In the genomic region with DNA sequence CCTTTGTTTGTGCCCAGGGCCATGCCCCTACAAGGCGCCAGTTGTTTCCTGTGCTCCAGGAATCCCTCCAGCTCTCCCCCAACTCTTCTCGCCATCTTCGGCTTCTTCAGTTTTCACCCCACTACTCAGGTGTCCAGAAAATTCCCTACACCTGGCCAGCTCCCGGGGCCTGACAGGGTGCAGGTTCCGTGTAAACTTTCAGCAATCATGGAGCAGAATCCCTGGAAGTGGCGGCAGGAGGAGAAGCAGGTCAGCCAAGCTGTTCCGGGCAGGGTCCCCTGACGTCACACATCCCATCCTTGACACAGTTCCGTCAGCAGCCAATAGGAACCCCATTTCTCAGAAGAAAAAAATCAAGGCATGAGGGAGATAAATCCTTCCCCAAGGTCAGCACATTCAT, we compare ENCODE assay signal across 2 cellular contexts.
TF ChIP-seq lines count a peak whose summit lies in the region.

No MANE protein-coding gene starts in this region.

TF ChIP-seq in WTC11, 78 proteins besides CTCF, POLR2A, EP300 and RAD21 (continued from another document):
- TF ChIP-seq, protein P1, sequence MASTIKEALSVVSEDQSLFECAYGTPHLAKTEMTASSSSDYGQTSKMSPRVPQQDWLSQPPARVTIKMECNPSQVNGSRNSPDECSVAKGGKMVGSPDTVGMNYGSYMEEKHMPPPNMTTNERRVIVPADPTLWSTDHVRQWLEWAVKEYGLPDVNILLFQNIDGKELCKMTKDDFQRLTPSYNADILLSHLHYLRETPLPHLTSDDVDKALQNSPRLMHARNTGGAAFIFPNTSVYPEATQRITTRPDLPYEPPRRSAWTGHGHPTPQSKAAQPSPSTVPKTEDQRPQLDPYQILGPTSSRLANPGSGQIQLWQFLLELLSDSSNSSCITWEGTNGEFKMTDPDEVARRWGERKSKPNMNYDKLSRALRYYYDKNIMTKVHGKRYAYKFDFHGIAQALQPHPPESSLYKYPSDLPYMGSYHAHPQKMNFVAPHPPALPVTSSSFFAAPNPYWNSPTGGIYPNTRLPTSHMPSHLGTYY (CRISPR knock-in tag; IDR thresholded peaks at IDR 0.05) = no peak
- TF ChIP-seq NR1H2 (CRISPR knock-in tag; IDR thresholded peaks at IDR 0.05) (no peak), SMAD4 (CRISPR knock-in tag; IDR thresholded peaks at IDR 0.05) (no peak), SP1 (CRISPR knock-in tag; conservative IDR thresholded peaks at IDR 0.05) (no peak), ZNF232 (CRISPR knock-in tag; IDR thresholded peaks at IDR 0.05) (no peak), ATF1 (CRISPR knock-in tag; IDR thresholded peaks at IDR 0.05) (no peak), ZBTB21 (CRISPR knock-in tag; IDR thresholded peaks at IDR 0.05; ENCODE audit: borderline replicate concordance) (no peak), NR3C1 (CRISPR knock-in tag; conservative IDR thresholded peaks at IDR 0.05; ENCODE audit: low read depth) (no peak), ZNF416 (CRISPR knock-in tag; IDR thresholded peaks at IDR 0.05) (no peak), ETV6 (CRISPR knock-in tag; IDR thresholded peaks at IDR 0.05) (no peak)
- TF ChIP-seq, protein P2, sequence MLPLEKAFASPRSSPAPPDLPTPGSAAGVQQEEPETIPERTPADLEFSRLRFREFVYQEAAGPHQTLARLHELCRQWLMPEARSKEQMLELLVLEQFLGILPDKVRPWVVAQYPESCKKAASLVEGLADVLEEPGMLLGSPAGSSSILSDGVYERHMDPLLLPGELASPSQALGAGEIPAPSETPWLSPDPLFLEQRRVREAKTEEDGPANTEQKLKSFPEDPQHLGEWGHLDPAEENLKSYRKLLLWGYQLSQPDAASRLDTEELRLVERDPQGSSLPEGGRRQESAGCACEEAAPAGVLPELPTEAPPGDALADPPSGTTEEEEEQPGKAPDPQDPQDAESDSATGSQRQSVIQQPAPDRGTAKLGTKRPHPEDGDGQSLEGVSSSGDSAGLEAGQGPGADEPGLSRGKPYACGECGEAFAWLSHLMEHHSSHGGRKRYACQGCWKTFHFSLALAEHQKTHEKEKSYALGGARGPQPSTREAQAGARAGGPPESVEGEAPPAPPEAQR (CRISPR knock-in tag; IDR thresholded peaks at IDR 0.05) = no peak
- TF ChIP-seq, protein P3, sequence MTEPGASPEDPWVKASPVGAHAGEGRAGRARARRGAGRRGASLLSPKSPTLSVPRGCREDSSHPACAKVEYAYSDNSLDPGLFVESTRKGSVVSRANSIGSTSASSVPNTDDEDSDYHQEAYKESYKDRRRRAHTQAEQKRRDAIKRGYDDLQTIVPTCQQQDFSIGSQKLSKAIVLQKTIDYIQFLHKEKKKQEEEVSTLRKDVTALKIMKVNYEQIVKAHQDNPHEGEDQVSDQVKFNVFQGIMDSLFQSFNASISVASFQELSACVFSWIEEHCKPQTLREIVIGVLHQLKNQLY (CRISPR knock-in tag; IDR thresholded peaks at IDR 0.05) = no peak
TF ChIP-seq in WTC11: peak in this region for 0.

TF ChIP-seq in K562, 482 proteins besides CTCF, POLR2A, EP300 and RAD21 (continued from another document):
- TF ChIP-seq TSC22D4 (tag; IDR thresholded peaks at IDR 0.05) (no peak), ZKSCAN8 (CRISPR knock-in tag; IDR thresholded peaks at IDR 0.05) (no peak), CREM (IDR thresholded peaks at IDR 0.05; ENCODE audit: low read depth) (peak; percentile 51; the same call in 1 of the 2 replicates), FOXK2 (conservative IDR thresholded peaks at IDR 0.05 in 1 of 2, IDR thresholded peaks at IDR 0.05 in 1 of 2; ENCODE audit: low read depth in 2 of 2) (no peak), POLR2AphosphoS2 (IDR thresholded peaks at IDR 0.05; ENCODE audit: low read length) (no peak), CREB1 (IDR thresholded peaks at IDR 0.05) (0 out of 2 replicates have a peak, but pooled peaks have one; percentile 46), CREB1 (CRISPR knock-in tag; IDR thresholded peaks at IDR 0.05) (no peak), ELF2 (CRISPR knock-in tag; IDR thresholded peaks at IDR 0.05) (no peak)
TF ChIP-seq in K562: peak in this region for 2.
